ENCODE assay signal across 24 cellular contexts in the genomic region with DNA sequence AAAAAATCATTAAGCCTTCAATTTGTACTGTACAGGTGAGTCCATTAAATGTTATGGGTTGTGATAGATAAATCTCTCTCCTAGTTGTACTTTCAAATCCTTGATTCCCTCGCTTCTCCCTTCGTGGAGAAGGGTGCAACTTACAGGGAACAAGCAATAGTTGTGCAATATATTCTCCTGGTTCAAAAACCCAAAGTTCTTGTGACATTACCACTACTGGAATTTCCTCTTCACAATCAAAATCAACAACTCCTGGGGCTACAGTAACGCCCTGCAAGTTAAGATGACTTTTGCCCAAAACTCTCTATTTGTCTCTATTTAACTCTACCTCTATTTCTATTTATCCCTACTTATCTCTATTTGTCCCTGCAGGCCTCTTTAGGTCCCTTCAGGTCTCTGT. TPM values are rescaled to one million over a fixed set of nuclear protein-coding genes. Genes with fewer than 3 reads are reported as not detected.
"Had no signal": no experiment of that assay in that cellular context is flagged by ENCODE, and none has a peak within 500 bp of the region (broad histone marks: within the 10 kb centered on the region; RNA-seq: fewer than 3 reads in every experiment).

No MANE protein-coding gene starts in this region.

- H3K9me3 Mint-ChIP-seq: endodermal cell; naive thymus-derived CD4-positive, alpha-beta T cell; nephron progenitor cell; stimulated activated memory B cell treated with anti-CD40 and anti-IgM and Interleukin-4, amounts not matched to agents 10 μg/mL and 1 μg/mL and 100 μg/mL, for 72 hours; stimulated activated naive CD8-positive, alpha-beta T cell treated with anti-CD3 and anti-CD28 coated beads, Interleukin-15, Interleukin-2, amounts not matched to agents 100 ng/mL and 50 ng/mL, for 24 hours had no signal

- H3K27ac ChIP-seq: colonic mucosa, psoas muscle, spleen, testis, tibial nerve, upper lobe of right lung, vagina had no signal

- H3K27ac Mint-ChIP-seq: endodermal cell; nephron progenitor cell; stimulated activated memory B cell treated with anti-CD40 and anti-IgM and Interleukin-4, amounts not matched to agents 10 μg/mL and 1 μg/mL and 100 μg/mL, for 72 hours; stimulated activated naive CD8-positive, alpha-beta T cell treated with anti-CD3 and anti-CD28 coated beads, Interleukin-15, Interleukin-2, amounts not matched to agents 100 ng/mL and 50 ng/mL, for 24 hours had no signal

- H3K4me1 ChIP-seq: psoas muscle, testis, tibial nerve, upper lobe of right lung, vagina had no signal

- H3K4me3 Mint-ChIP-seq: endodermal cell; naive thymus-derived CD4-positive, alpha-beta T cell; nephron progenitor cell; stimulated activated memory B cell treated with anti-CD40 and anti-IgM and Interleukin-4, amounts not matched to agents 10 μg/mL and 1 μg/mL and 100 μg/mL, for 72 hours; stimulated activated naive CD8-positive, alpha-beta T cell treated with anti-CD3 and anti-CD28 coated beads, Interleukin-15, Interleukin-2, amounts not matched to agents 100 ng/mL and 50 ng/mL, for 24 hours had no signal

- H3K9me3 ChIP-seq: colonic mucosa, psoas muscle, testis, tibial nerve, upper lobe of right lung, vagina had no signal

- H3K36me3 ChIP-seq: colonic mucosa, tibial nerve, vagina had no signal

- ATAC-seq: left cardiac atrium; naive thymus-derived CD4-positive, alpha-beta T cell; psoas muscle; sciatic nerve; stimulated activated memory B cell treated with anti-CD40 and anti-IgM and Interleukin-4, amounts not matched to agents 10 μg/mL and 1 μg/mL and 100 μg/mL, for 72 hours; upper lobe of right lung had no signal

- DNase-seq: colonic mucosa; dermis blood vessel endothelial cell; endodermal cell; erythroblast; glutamatergic neuron; kidney; left cardiac atrium; mammary epithelial cell; naive thymus-derived CD4-positive, alpha-beta T cell; nephron progenitor cell; psoas muscle; retina; spleen; stimulated activated CD4-positive, alpha-beta T cell treated with anti-CD3 and anti-CD28 coated beads, Interleukin-15, amount 100 ng/mL, for 24 hours; stimulated activated CD4-positive, alpha-beta T cell treated with anti-CD3 and anti-CD28 coated beads, Interleukin-1b, Interleukin-23, amount 100 ng/mL, for 48 hours; stimulated activated CD4-positive, alpha-beta T cell treated with anti-CD3 and anti-CD28 coated beads, Interleukin-4, amount 100 ng/mL, for 24 hours; testis; upper lobe of right lung had no signal

- H3K27me3 Mint-ChIP-seq: naive thymus-derived CD4-positive, alpha-beta T cell; stimulated activated memory B cell treated with anti-CD40 and anti-IgM and Interleukin-4, amounts not matched to agents 10 μg/mL and 1 μg/mL and 100 μg/mL, for 72 hours; stimulated activated naive CD8-positive, alpha-beta T cell treated with anti-CD3 and anti-CD28 coated beads, Interleukin-15, Interleukin-2, amounts not matched to agents 100 ng/mL and 50 ng/mL, for 24 hours had no signal

- H3K4me3 ChIP-seq: colonic mucosa, psoas muscle, spleen, testis, tibial nerve, upper lobe of right lung, vagina had no signal

- H3K27me3 ChIP-seq: colonic mucosa, spleen, testis, tibial nerve, upper lobe of right lung, vagina had no signal

RNA-seq across cellular contexts. Expression of gene TMEM169, which starts 10.3 kb away (rescaled TPM):
- total RNA-seq: vagina had no signal
- polyA plus RNA-seq: endothelial cell of umbilical vein had no signal
